10 cellular contexts compared by ENCODE assay signal in genomic region chr7:835491-836401, GRCh38. TPM values are rescaled to one million over a fixed set of nuclear protein-coding genes. Genes with fewer than 3 reads are reported as not detected.
A peak's percentile ranks its signal among the peaks of the same experiment; 100 is the strongest.
DNase-seq lines count a peak whose midpoint lies in the region; ATAC-seq and TF ChIP-seq lines count a peak whose summit lies in the region.
"Had no signal": no experiment of that assay in that cellular context is flagged by ENCODE, and none has a peak within 500 bp of the region (broad histone marks: within the 10 kb centered on the region; RNA-seq: fewer than 3 reads in every experiment).

No MANE protein-coding gene starts in this region.

- peak overlapping the region; percentile 19 for H3K27ac Mint-ChIP-seq in activated CD4-positive, alpha-beta memory T cell treated with anti-CD3 and anti-CD28 coated beads for 36 hours
- no peak overlapping the region for H3K27ac Mint-ChIP-seq in activated CD4-positive, alpha-beta memory T cell treated with anti-CD3 and anti-CD28 coated beads, Interleukin-2, amount 10 ng/mL, durations not matched to agents 7 days and 5 days
- H3K27ac Mint-ChIP-seq in activated T-helper 17 cell treated with anti-CD3 and anti-CD28 coated beads, Interleukin-2, amount 50 U/mL, for 72 hours = peak overlapping the region; percentile 66
- H3K27ac Mint-ChIP-seq: activated CD4-positive, alpha-beta T cell treated with anti-CD3 and anti-CD28 coated beads, Interleukin-2, amount 10 ng/mL, durations not matched to agents 24 days and 14 days had no signal

- H3K4me3 ChIP-seq in thoracic aorta = no peak overlapping the region

- H3K4me1 ChIP-seq in thoracic aorta (ENCODE audit: control insufficient read depth in 1 of 2, low read depth in 2 of 2) = peaks cover 36 to 74% of the 10 kb centered on the region in 2 donors

- peak overlapping the region; percentile 82 to 95 for H3K27ac ChIP-seq in thoracic aorta

- H3K9me3 ChIP-seq in thoracic aorta = no peaks in the 10 kb centered on the region

- no peaks in the 10 kb centered on the region for H3K9me3 Mint-ChIP-seq in activated CD4-positive, alpha-beta memory T cell treated with anti-CD3 and anti-CD28 coated beads for 36 hours
- no peaks in the 10 kb centered on the region for H3K9me3 Mint-ChIP-seq in activated CD4-positive, alpha-beta memory T cell treated with anti-CD3 and anti-CD28 coated beads, Interleukin-2, amount 10 ng/mL, durations not matched to agents 7 days and 5 days
- no peaks in the 10 kb centered on the region for H3K9me3 Mint-ChIP-seq in activated T-helper 17 cell treated with anti-CD3 and anti-CD28 coated beads, Interleukin-2, amount 50 U/mL, for 72 hours
- H3K9me3 Mint-ChIP-seq: activated CD4-positive, alpha-beta T cell treated with anti-CD3 and anti-CD28 coated beads, Interleukin-2, amount 10 ng/mL, durations not matched to agents 24 days and 14 days had no signal

- H3K27me3 ChIP-seq in thoracic aorta (replicated peaks; ENCODE audit: insufficient read depth) = no peaks in the 10 kb centered on the region

- POLR2A ChIA-PET in activated CD4-positive, alpha-beta memory T cell treated with anti-CD3 and anti-CD28 coated beads for 36 hours (lab: Charles Lee) = no interaction called here
- POLR2A ChIA-PET in activated CD4-positive, alpha-beta memory T cell treated with anti-CD3 and anti-CD28 coated beads, Interleukin-2, amount 10 ng/mL, durations not matched to agents 7 days and 5 days (lab: Charles Lee) = no interaction called here

- CTCF ChIA-PET in activated CD4-positive, alpha-beta memory T cell treated with anti-CD3 and anti-CD28 coated beads for 36 hours (lab: Charles Lee) = interaction anchor here (1.2 to 2.2 kb wide), 2 partner anchors 37 to 50 kb away, joined by 3 to 7 read pairs; no protein-coding TSS in a partner anchor
- CTCF ChIA-PET in activated CD4-positive, alpha-beta memory T cell treated with anti-CD3 and anti-CD28 coated beads, Interleukin-2, amount 10 ng/mL, durations not matched to agents 7 days and 5 days (lab: Charles Lee) = interaction anchor here (0.9 to 1.6 kb wide), 3 partner anchors 18 to 37 kb away, joined by 3 to 8 read pairs (median 6); no protein-coding TSS in a partner anchor

- H3K36me3 ChIP-seq in thoracic aorta = peaks cover 14% of the 10 kb centered on the region

- peak overlapping the region; percentile 17 for H3K4me3 Mint-ChIP-seq in activated CD4-positive, alpha-beta memory T cell treated with anti-CD3 and anti-CD28 coated beads for 36 hours
- H3K4me3 Mint-ChIP-seq in activated CD4-positive, alpha-beta memory T cell treated with anti-CD3 and anti-CD28 coated beads, Interleukin-2, amount 10 ng/mL, durations not matched to agents 7 days and 5 days = no peak overlapping the region
- H3K4me3 Mint-ChIP-seq in activated T-helper 17 cell treated with anti-CD3 and anti-CD28 coated beads, Interleukin-2, amount 50 U/mL, for 72 hours = no peak overlapping the region
- H3K4me3 Mint-ChIP-seq: activated CD4-positive, alpha-beta T cell treated with anti-CD3 and anti-CD28 coated beads, Interleukin-2, amount 10 ng/mL, durations not matched to agents 24 days and 14 days had no signal

- intact Hi-C loops in activated CD4-positive, alpha-beta memory T cell treated with anti-CD3 and anti-CD28 coated beads for 36 hours (cut with micrococcal nuclease) = no loop called here
- intact Hi-C loops in left colon (cut with DNase I, micrococcal nuclease) = loop anchor here in 1 of 2 donors (10.0 kb wide), 1 partner anchor 51 kb away; no protein-coding TSS in a partner anchor

- H3K4me1 Mint-ChIP-seq in activated CD4-positive, alpha-beta memory T cell treated with anti-CD3 and anti-CD28 coated beads for 36 hours (ENCODE audit: low read depth) = peaks cover 39% of the 10 kb centered on the region
- peaks cover 48% of the 10 kb centered on the region for H3K4me1 Mint-ChIP-seq in activated CD4-positive, alpha-beta memory T cell treated with anti-CD3 and anti-CD28 coated beads, Interleukin-2, amount 10 ng/mL, durations not matched to agents 7 days and 5 days
- H3K4me1 Mint-ChIP-seq in activated T-helper 17 cell treated with anti-CD3 and anti-CD28 coated beads, Interleukin-2, amount 50 U/mL, for 72 hours = peaks cover 30% of the 10 kb centered on the region

- TF ChIP-seq CTCF in thoracic aorta (IDR thresholded peaks at IDR 0.05) = no peak

- ATAC-seq in activated T-helper 17 cell treated with anti-CD3 and anti-CD28 coated beads, Interleukin-2, amount 50 U/mL, for 72 hours (replicated peaks) = no peak
- peak; percentile 83 for ATAC-seq in left colon
- no peak for ATAC-seq in thoracic aorta (ENCODE audit: insufficient number of reproducible peaks, low FRiP score, low read depth)
- no peak for ATAC-seq in GM19452 (IDR thresholded peaks at IDR 0.05; ENCODE audit: unreplicated experiment)

- H3K36me3 Mint-ChIP-seq in activated CD4-positive, alpha-beta memory T cell treated with anti-CD3 and anti-CD28 coated beads for 36 hours = peaks cover 22% of the 10 kb centered on the region
- peaks cover 15% of the 10 kb centered on the region for H3K36me3 Mint-ChIP-seq in activated CD4-positive, alpha-beta memory T cell treated with anti-CD3 and anti-CD28 coated beads, Interleukin-2, amount 10 ng/mL, durations not matched to agents 7 days and 5 days (ENCODE audit: low read depth)
- peaks cover 71% of the 10 kb centered on the region for H3K36me3 Mint-ChIP-seq in activated T-helper 17 cell treated with anti-CD3 and anti-CD28 coated beads, Interleukin-2, amount 50 U/mL, for 72 hours (ENCODE audit: low read depth)

- DNase-seq in activated CD4-positive, alpha-beta memory T cell treated with anti-CD3 and anti-CD28 coated beads for 36 hours = no peak
- no peak for DNase-seq in activated CD4-positive, alpha-beta memory T cell treated with anti-CD3 and anti-CD28 coated beads, Interleukin-2, amount 10 ng/mL, durations not matched to agents 7 days and 5 days
- DNase-seq in left colon = no peak
- DNase-seq in thoracic aorta (ENCODE audit: low spot score) = no peak
- DNase-seq in DMS79 treated with DMSO at 0.1 percent for 48 hours (lab: John Stamatoyannopoulos, UW) = no peak
- DNase-seq in NCI-H187 treated with DMSO at 0.1 percent for 48 hours (lab: John Stamatoyannopoulos, UW) = no peak
- DNase-seq: activated CD4-positive, alpha-beta T cell treated with anti-CD3 and anti-CD28 coated beads, Interleukin-2, amount 10 ng/mL, durations not matched to agents 24 days and 14 days; NCI-H510A had no signal

- H3K27me3 Mint-ChIP-seq in activated CD4-positive, alpha-beta memory T cell treated with anti-CD3 and anti-CD28 coated beads for 36 hours = no peaks in the 10 kb centered on the region
- no peaks in the 10 kb centered on the region for H3K27me3 Mint-ChIP-seq in activated CD4-positive, alpha-beta memory T cell treated with anti-CD3 and anti-CD28 coated beads, Interleukin-2, amount 10 ng/mL, durations not matched to agents 7 days and 5 days
- no peaks in the 10 kb centered on the region for H3K27me3 Mint-ChIP-seq in activated T-helper 17 cell treated with anti-CD3 and anti-CD28 coated beads, Interleukin-2, amount 50 U/mL, for 72 hours
- H3K27me3 Mint-ChIP-seq: activated CD4-positive, alpha-beta T cell treated with anti-CD3 and anti-CD28 coated beads, Interleukin-2, amount 10 ng/mL, durations not matched to agents 24 days and 14 days had no signal

RNA-seq across cellular contexts. Expression of gene SUN1, which starts 3.5 kb away (rescaled TPM):
- 10 to 100 TPM; 69.5 to 69.9 TPM for total RNA-seq in activated CD4-positive, alpha-beta memory T cell treated with anti-CD3 and anti-CD28 coated beads for 36 hours
- total RNA-seq in activated CD4-positive, alpha-beta memory T cell treated with anti-CD3 and anti-CD28 coated beads, Interleukin-2, amount 10 ng/mL, durations not matched to agents 7 days and 5 days = 10 to 100 TPM; 65.7 to 72.8 TPM
- 100 to 1,000 TPM in 1 of 2 donors, 10 to 100 TPM in 1; 46.4 to 103 TPM for total RNA-seq in activated T-helper 17 cell treated with anti-CD3 and anti-CD28 coated beads, Interleukin-2, amount 50 U/mL, for 72 hours
- 100 to 1,000 TPM; 149 to 158 TPM for total RNA-seq in left colon
- total RNA-seq in thoracic aorta = 100 to 1,000 TPM; 205 to 319 TPM

RNA-seq across cellular contexts. Expression of gene GET4, which starts 40.6 kb away (rescaled TPM):
- total RNA-seq in activated CD4-positive, alpha-beta memory T cell treated with anti-CD3 and anti-CD28 coated beads for 36 hours = 10 to 100 TPM; 22.3 to 27.1 TPM
- 10 to 100 TPM; 32.6 to 38.2 TPM for total RNA-seq in activated CD4-positive, alpha-beta memory T cell treated with anti-CD3 and anti-CD28 coated beads, Interleukin-2, amount 10 ng/mL, durations not matched to agents 7 days and 5 days
- 10 to 100 TPM; 17.1 to 43.0 TPM for total RNA-seq in activated T-helper 17 cell treated with anti-CD3 and anti-CD28 coated beads, Interleukin-2, amount 50 U/mL, for 72 hours
- total RNA-seq in left colon = 10 to 100 TPM; 45.1 to 46.0 TPM
- total RNA-seq in thoracic aorta = 10 to 100 TPM; 26.9 to 28.4 TPM
